In the genomic region with DNA sequence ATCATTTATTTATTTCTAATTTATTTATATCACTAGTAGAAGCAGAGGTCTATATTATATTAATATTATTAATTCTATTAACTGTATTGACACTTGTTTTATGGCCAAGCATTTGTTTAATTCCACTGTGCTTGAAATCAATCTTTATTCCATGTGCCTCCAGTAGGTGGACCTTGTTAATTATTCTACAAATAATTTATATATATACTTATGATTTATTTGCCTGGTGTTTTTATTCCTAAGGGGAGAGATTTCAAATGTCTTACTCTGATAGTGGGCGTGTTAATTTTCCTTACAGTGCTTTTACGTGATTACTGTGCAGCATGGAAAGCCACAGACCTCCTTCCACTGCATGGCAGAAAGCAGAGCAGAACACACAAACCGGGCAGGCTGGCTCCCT, we compare ENCODE assay signal across 22 cellular contexts. TPM values are rescaled to one million over a fixed set of nuclear protein-coding genes. Genes with fewer than 3 reads are reported as not detected.
DNase-seq lines count a peak whose midpoint lies in the region; ATAC-seq and TF ChIP-seq lines count a peak whose summit lies in the region.
"Had no signal": no experiment of that assay in that cellular context is flagged by ENCODE, and none has a peak within 500 bp of the region (broad histone marks: within the 10 kb centered on the region; RNA-seq: fewer than 3 reads in every experiment).

No MANE protein-coding gene starts in this region.

- no peaks in the 10 kb centered on the region for H4K20me1 ChIP-seq in SK-N-SH (ENCODE audit: insufficient read depth)
- H4K20me1 ChIP-seq: BLaER1 treated with 17β-estradiol and CSF1 and Interleukin-3, amounts not matched to agents 10 nM and 100 nM had no signal

- H3K9ac ChIP-seq in SK-N-SH: no peak overlapping the region
- H3K9ac ChIP-seq: BLaER1 treated with 17β-estradiol and CSF1 and Interleukin-3, amounts not matched to agents 10 nM and 100 nM had no signal

- H3K4me3 ChIP-seq in SK-N-SH (ENCODE audit: low read depth in 2 of 2, low read length in 1 of 2) (no peak overlapping the region), fibroblast of mammary gland (ENCODE audit: control insufficient read depth, low read depth, low read length) (no peak overlapping the region)
- H3K4me3 ChIP-seq: BLaER1 treated with 17β-estradiol and CSF1 and Interleukin-3, amounts not matched to agents 10 nM and 100 nM; HAP-1; stomach had no signal

- H3K27ac ChIP-seq in SK-N-SH (ENCODE audit: low read depth in 2 of 2, low read length in 1 of 2): no peak overlapping the region
- H3K27ac ChIP-seq: BLaER1 treated with 17β-estradiol and CSF1 and Interleukin-3, amounts not matched to agents 10 nM and 100 nM; stomach; WERI-Rb-1 had no signal

- H3K9me2 ChIP-seq in SK-N-SH: no peaks in the 10 kb centered on the region

- POLR2A ChIA-PET in SK-N-SH (lab: Yijun Ruan, JAX): no interaction called here

- no peak for TF ChIP-seq EP300 in SK-N-SH (IDR thresholded peaks at IDR 0.05; ENCODE audit: borderline replicate concordance in 1 of 2, low read depth in 1 of 2, low read length in 1 of 2)

- H2AFZ ChIP-seq in SK-N-SH (ENCODE audit: low read depth): no peak overlapping the region

- H3K4me1 ChIP-seq in SK-N-SH (ENCODE audit: control insufficient read depth in 1 of 2, insufficient read depth in 2 of 2, low read depth in 1 of 2, low read length in 1 of 2): no peaks in the 10 kb centered on the region
- H3K4me1 ChIP-seq: HAP-1, stomach had no signal

- TF ChIP-seq RAD21 in SK-N-SH (IDR thresholded peaks at IDR 0.05; ENCODE audit: low read length): no peak

- no peak for DNase-seq in SK-N-SH
- DNase-seq in RKO (ENCODE audit: low spot score): peak; percentile 7
- DNase-seq in fibroblast of mammary gland (ENCODE audit: low read depth): no peak
- no peak for DNase-seq in GOT3 (lab: John Stamatoyannopoulos, UW)
- no peak for DNase-seq in HuH-7.5 (ENCODE audit: low spot score)
- DNase-seq in effector CD8-positive, alpha-beta T cell (lab: John Stamatoyannopoulos, UW): no peak
- DNase-seq: activated CD4-positive, alpha-beta memory T cell treated with anti-CD3 and anti-CD28 coated beads for 36 hours; amniotic stem cell; effector CD4-positive, alpha-beta T cell; GDM1; kidney; naive B cell; NCI-H187; SHP77 treated with DMSO at 0.1 percent for 48 hours; stimulated activated CD4-positive, alpha-beta T cell treated with anti-CD3 and anti-CD28 coated beads, Interleukin-2, amount 100 ng/mL, for 48 hours; stomach; trophoblast cell; WERI-Rb-1 had no signal

- CTCF ChIA-PET in SK-N-SH (lab: Yijun Ruan, JAX): no interaction called here

- H3K9me3 ChIP-seq in SK-N-SH: no peaks in the 10 kb centered on the region
- H3K9me3 ChIP-seq: BLaER1 treated with 17β-estradiol and CSF1 and Interleukin-3, amounts not matched to agents 10 nM and 100 nM; HAP-1; stomach had no signal

- TF ChIP-seq CTCF in SK-N-SH (IDR thresholded peaks at IDR 0.05) (peak; percentile 28; the same call in 1 of the 2 replicates), fibroblast of mammary gland (conservative IDR thresholded peaks at IDR 0.05; ENCODE audit: control insufficient read depth, insufficient read depth, low read depth, low read length) (peak; percentile 6)

- no peaks in the 10 kb centered on the region for H3K79me2 ChIP-seq in SK-N-SH (ENCODE audit: insufficient read depth)

- H3K36me3 ChIP-seq in SK-N-SH (replicated peaks in 1 of 2; ENCODE audit: control insufficient read depth in 1 of 2, insufficient read depth in 2 of 2, low read length in 1 of 2): no peaks in the 10 kb centered on the region
- H3K36me3 ChIP-seq: BLaER1 treated with 17β-estradiol and CSF1 and Interleukin-3, amounts not matched to agents 10 nM and 100 nM; HAP-1; stomach; WERI-Rb-1 had no signal

- H3K27me3 ChIP-seq in SK-N-SH (ENCODE audit: insufficient read depth): no peaks in the 10 kb centered on the region
- H3K27me3 ChIP-seq: BLaER1 treated with 17β-estradiol and CSF1 and Interleukin-3, amounts not matched to agents 10 nM and 100 nM; stomach had no signal

- ATAC-seq in SK-N-SH treated with all-trans-retinoic acid at 6 μM for 48 hours (no peak), GM19397 (IDR thresholded peaks at IDR 0.05; ENCODE audit: unreplicated experiment) (no peak)

- H3K4me2 ChIP-seq in SK-N-SH: no peak overlapping the region
- H3K4me2 ChIP-seq: BLaER1 treated with 17β-estradiol and CSF1 and Interleukin-3, amounts not matched to agents 10 nM and 100 nM had no signal

- no peaks in the 10 kb centered on the region for H3F3A ChIP-seq in SK-N-SH (replicated peaks; ENCODE audit: insufficient read depth)

- 3% methylated on average over 3 of the region's 3 CpGs for WGBS in SK-N-SH (ENCODE audit: low lambda C conversion rate)

TF ChIP-seq in SK-N-SH, 30 proteins besides CTCF, POLR2A, EP300 and RAD21:
- no peak for TF ChIP-seq SIN3A (IDR thresholded peaks at IDR 0.05; ENCODE audit: borderline replicate concordance, low read depth, low read length)
- no peak for TF ChIP-seq ELF1 (IDR thresholded peaks at IDR 0.05)
- no peak for TF ChIP-seq NRF1 (IDR thresholded peaks at IDR 0.05; ENCODE audit: low read depth, low read length)
- TF ChIP-seq RXRA (IDR thresholded peaks at IDR 0.05; ENCODE audit: borderline replicate concordance, low read depth): no peak
- TF ChIP-seq TEAD4 (IDR thresholded peaks at IDR 0.05; ENCODE audit: borderline replicate concordance, insufficient read depth): no peak
- TF ChIP-seq EZH2phosphoT487 (IDR thresholded peaks at IDR 0.05; ENCODE audit: borderline replicate concordance, low read depth): no peak
- no peak for TF ChIP-seq JUND (IDR thresholded peaks at IDR 0.05)

TF ChIP-seq in SK-N-SH treated with all-trans-retinoic acid at 6 μM for 48 hours, 23 proteins besides CTCF, POLR2A, EP300 and RAD21 (continues in another document):
- TF ChIP-seq, protein P1, sequence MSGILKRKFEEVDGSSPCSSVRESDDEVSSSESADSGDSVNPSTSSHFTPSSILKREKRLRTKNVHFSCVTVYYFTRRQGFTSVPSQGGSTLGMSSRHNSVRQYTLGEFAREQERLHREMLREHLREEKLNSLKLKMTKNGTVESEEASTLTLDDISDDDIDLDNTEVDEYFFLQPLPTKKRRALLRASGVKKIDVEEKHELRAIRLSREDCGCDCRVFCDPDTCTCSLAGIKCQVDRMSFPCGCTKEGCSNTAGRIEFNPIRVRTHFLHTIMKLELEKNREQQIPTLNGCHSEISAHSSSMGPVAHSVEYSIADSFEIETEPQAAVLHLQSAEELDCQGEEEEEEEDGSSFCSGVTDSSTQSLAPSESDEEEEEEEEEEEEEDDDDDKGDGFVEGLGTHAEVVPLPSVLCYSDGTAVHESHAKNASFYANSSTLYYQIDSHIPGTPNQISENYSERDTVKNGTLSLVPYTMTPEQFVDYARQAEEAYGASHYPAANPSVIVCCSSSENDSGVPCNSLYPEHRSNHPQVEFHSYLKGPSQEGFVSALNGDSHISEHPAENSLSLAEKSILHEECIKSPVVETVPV (CRISPR knock-in tag; IDR thresholded peaks at IDR 0.05): no peak
- TF ChIP-seq CSDC2 (CRISPR knock-in tag; IDR thresholded peaks at IDR 0.05) (no peak), ZNF565 (CRISPR knock-in tag; conservative IDR thresholded peaks at IDR 0.05; ENCODE audit: low read depth) (no peak), GLIS3 (CRISPR knock-in tag; IDR thresholded peaks at IDR 0.05) (no peak), ZNF8 (CRISPR knock-in tag; IDR thresholded peaks at IDR 0.05) (no peak), PPARA (CRISPR knock-in tag; IDR thresholded peaks at IDR 0.05; ENCODE audit: borderline replicate concordance) (no peak), TOX (CRISPR knock-in tag; IDR thresholded peaks at IDR 0.05; ENCODE audit: borderline replicate concordance) (no peak), POU6F1 (CRISPR knock-in tag; IDR thresholded peaks at IDR 0.05; ENCODE audit: borderline replicate concordance, low read depth) (no peak), ARNTL (CRISPR knock-in tag; IDR thresholded peaks at IDR 0.05; ENCODE audit: borderline replicate concordance, low read depth) (no peak)
- TF ChIP-seq, protein P2, sequence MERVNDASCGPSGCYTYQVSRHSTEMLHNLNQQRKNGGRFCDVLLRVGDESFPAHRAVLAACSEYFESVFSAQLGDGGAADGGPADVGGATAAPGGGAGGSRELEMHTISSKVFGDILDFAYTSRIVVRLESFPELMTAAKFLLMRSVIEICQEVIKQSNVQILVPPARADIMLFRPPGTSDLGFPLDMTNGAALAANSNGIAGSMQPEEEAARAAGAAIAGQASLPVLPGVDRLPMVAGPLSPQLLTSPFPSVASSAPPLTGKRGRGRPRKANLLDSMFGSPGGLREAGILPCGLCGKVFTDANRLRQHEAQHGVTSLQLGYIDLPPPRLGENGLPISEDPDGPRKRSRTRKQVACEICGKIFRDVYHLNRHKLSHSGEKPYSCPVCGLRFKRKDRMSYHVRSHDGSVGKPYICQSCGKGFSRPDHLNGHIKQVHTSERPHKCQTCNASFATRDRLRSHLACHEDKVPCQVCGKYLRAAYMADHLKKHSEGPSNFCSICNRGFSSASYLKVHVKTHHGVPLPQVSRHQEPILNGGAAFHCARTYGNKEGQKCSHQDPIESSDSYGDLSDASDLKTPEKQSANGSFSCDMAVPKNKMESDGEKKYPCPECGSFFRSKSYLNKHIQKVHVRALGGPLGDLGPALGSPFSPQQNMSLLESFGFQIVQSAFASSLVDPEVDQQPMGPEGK (CRISPR knock-in tag; IDR thresholded peaks at IDR 0.05; ENCODE audit: borderline replicate concordance): no peak

RNA-seq across cellular contexts. Expression of gene OR6N2, which starts 17.5 kb away (rescaled TPM):
- polyA plus RNA-seq in SK-N-SH (2012; rRNA removed): not detected in 2 replicates
- not detected in 2 replicates for polyA plus RNA-seq in SK-N-SH (2012; cell fraction: cytosol; rRNA removed)
- polyA plus RNA-seq in SK-N-SH (2012; cell fraction: nucleus; rRNA removed): not detected in 2 replicates
- polyA plus RNA-seq: stomach had no signal

RNA-seq across cellular contexts. Expression of gene OR6N1, which starts 26.5 kb away (rescaled TPM):
- polyA plus RNA-seq in SK-N-SH (2012; rRNA removed): not detected in 2 replicates
- not detected in 2 replicates for polyA plus RNA-seq in SK-N-SH (2012; cell fraction: cytosol; rRNA removed)
- not detected in 2 replicates for polyA plus RNA-seq in SK-N-SH (2012; cell fraction: nucleus; rRNA removed)
- polyA plus RNA-seq: stomach had no signal

RNA-seq across cellular contexts. Expression of gene MNDA, which starts 32.6 kb away (rescaled TPM):
- not detected in 2 replicates for polyA plus RNA-seq in SK-N-SH (2012; rRNA removed)
- polyA plus RNA-seq in SK-N-SH (2012; cell fraction: cytosol; rRNA removed): not detected in 2 replicates
- polyA plus RNA-seq in SK-N-SH (2012; cell fraction: nucleus; rRNA removed): not detected in 2 replicates

RNA-seq across cellular contexts. Expression of gene OR6K6, which starts 44.0 kb away (rescaled TPM):
- not detected in 2 replicates for polyA plus RNA-seq in SK-N-SH (2012; rRNA removed)
- not detected in 2 replicates for polyA plus RNA-seq in SK-N-SH (2012; cell fraction: cytosol; rRNA removed)
- not detected in 2 replicates for polyA plus RNA-seq in SK-N-SH (2012; cell fraction: nucleus; rRNA removed)
- polyA plus RNA-seq: stomach had no signal
